In the genomic region with DNA sequence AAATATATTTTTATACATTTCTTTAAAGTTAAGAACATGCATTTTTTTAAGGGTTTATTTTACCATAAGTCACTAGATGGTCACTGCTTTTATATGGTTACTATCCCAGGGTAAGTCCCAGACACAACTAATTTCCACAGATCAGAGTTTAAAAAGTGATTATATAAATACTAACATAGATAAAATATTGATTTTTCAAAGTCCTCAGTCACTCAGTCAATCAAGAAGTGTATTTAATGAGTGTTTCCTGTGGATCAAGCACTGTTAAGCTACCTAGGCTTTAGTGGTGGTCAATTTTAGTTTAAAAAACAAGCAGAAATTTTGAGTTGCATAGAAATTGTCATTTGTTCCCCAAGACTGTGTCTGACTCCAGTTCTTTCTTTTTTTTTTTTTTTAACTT, we compare ENCODE assay signal across 5 cellular contexts.
"Had no signal": no experiment of that assay in that cellular context is flagged by ENCODE, and none has a peak within 500 bp of the region (broad histone marks: within the 10 kb centered on the region; RNA-seq: fewer than 3 reads in every experiment).

No MANE protein-coding gene starts in this region.

- H3K27ac ChIP-seq: HL-60 had no signal

- ATAC-seq: K562 had no signal

- FAIRE-seq: HTR-8/SVneo, K562 had no signal

- H3K4me3 ChIP-seq: K562 had no signal

- DNase-seq: IMR-90, KBM-7 had no signal
